ENCODE assay signal across 8 cellular contexts in genomic region chr11:76626921-76627391, GRCh38. TPM values are rescaled to one million over a fixed set of nuclear protein-coding genes. Genes with fewer than 3 reads are reported as not detected.
DNase-seq lines count a peak whose midpoint lies in the region; ATAC-seq and TF ChIP-seq lines count a peak whose summit lies in the region.

No MANE protein-coding gene starts in this region.

- no peaks in the 10 kb centered on the region for H3K27me3 Mint-ChIP-seq in activated T-cell treated with anti-CD3 and anti-CD28 coated beads, Interleukin-2, amount 50 U/mL, for 24 hours

- no peaks in the 10 kb centered on the region for H3K27me3 ChIP-seq in gastroesophageal sphincter

- TF ChIP-seq EP300 in gastroesophageal sphincter (IDR thresholded peaks at IDR 0.05) = no peak

- WGBS in gastroesophageal sphincter (ENCODE audit: low coverage in 1 of 2), 2 donors = 61% methylated on average over 4 of the region's 6 CpGs; no CpG with 5 or more reads in 1 of the 2 donors

- H3K27ac Mint-ChIP-seq in activated T-cell treated with anti-CD3 and anti-CD28 coated beads, Interleukin-2, amount 50 U/mL, for 24 hours = peak overlapping the region; percentile 83

- peaks cover 11% of the 10 kb centered on the region for H3K9me3 Mint-ChIP-seq in activated T-cell treated with anti-CD3 and anti-CD28 coated beads, Interleukin-2, amount 50 U/mL, for 24 hours

- TF ChIP-seq CTCF in GM12864 (IDR thresholded peaks at IDR 0.05; ENCODE audit: low read depth, low read length, missing control alignments) = no peak
- no peak for TF ChIP-seq CTCF in gastroesophageal sphincter (IDR thresholded peaks at IDR 0.05)

- H3K36me3 Mint-ChIP-seq in activated T-cell treated with anti-CD3 and anti-CD28 coated beads, Interleukin-2, amount 50 U/mL, for 24 hours (ENCODE audit: low read depth) = no peaks in the 10 kb centered on the region

- peaks cover 0 to 16% (median 0%) of the 10 kb centered on the region in 3 donors for H3K9me3 ChIP-seq in gastroesophageal sphincter

- H3K4me1 Mint-ChIP-seq in activated T-cell treated with anti-CD3 and anti-CD28 coated beads, Interleukin-2, amount 50 U/mL, for 24 hours (ENCODE audit: low read depth) = peaks cover 44% of the 10 kb centered on the region

- DNase-seq in GM12864 (ENCODE audit: low read depth) (peak; percentile 80), HT1080 (ENCODE audit: low read depth) (peak; percentile 73), NCI-H82 treated with DMSO at 0.1 percent for 48 hours (lab: John Stamatoyannopoulos, UW; ENCODE audit: unreplicated experiment) (no peak), cortex of kidney (lab: John Stamatoyannopoulos, UW) (no peak)
- DNase-seq in activated T-cell treated with anti-CD3 and anti-CD28 coated beads, Interleukin-2, amount 50 U/mL, for 24 hours = peak; percentile 58
- peak; percentile 37 to 41 for DNase-seq in stimulated activated CD4-positive, alpha-beta T cell treated with anti-CD3 and anti-CD28 coated beads, Interleukin-2, amount 100 ng/mL, for 48 hours

- H3K27ac ChIP-seq in gastroesophageal sphincter = no peak overlapping the region

- H3K4me3 ChIP-seq in GM12864 (ENCODE audit: low read depth, low read length) = no peak overlapping the region
- H3K4me3 ChIP-seq in gastroesophageal sphincter = no peak overlapping the region

- no peak overlapping the region for H3K4me3 Mint-ChIP-seq in activated T-cell treated with anti-CD3 and anti-CD28 coated beads, Interleukin-2, amount 50 U/mL, for 24 hours

- peaks cover 0 to 23% (median 5%) of the 10 kb centered on the region in 3 donors for H3K4me1 ChIP-seq in gastroesophageal sphincter

- peak; percentile 70 for ATAC-seq in GM21515 (IDR thresholded peaks at IDR 0.05; ENCODE audit: unreplicated experiment)
- ATAC-seq in gastroesophageal sphincter = no peak

- H3K36me3 ChIP-seq in gastroesophageal sphincter = no peaks in the 10 kb centered on the region

- no peak for TF ChIP-seq POLR2A in gastroesophageal sphincter (IDR thresholded peaks at IDR 0.05)

RNA-seq across cellular contexts. Expression of gene LRRC32, which starts 43.6 kb away (rescaled TPM):
- total RNA-seq in HT1080 (2014; rRNA removed; shearing (Covaris generic)) = 0.06 and 0.17 TPM in 2 replicates
- polyA plus RNA-seq in HT1080 (2015; cell fraction: cytosol; rRNA removed) = 0.03 TPM in 2 replicates
- 0.06 and 0.14 TPM in 2 replicates for polyA plus RNA-seq in HT1080 (2015; cell fraction: nucleus; rRNA removed)
- 10 to 100 TPM; 22.7 to 37.6 (median 31.1) TPM for total RNA-seq in gastroesophageal sphincter

Comparison
In these comparisons a context has a peak if more than half of its experiments do, and no peak if none do; other contexts are left out.
1. DNase-seq: peak in GM12864 (single experiment), HT1080 (single experiment), activated T-cell treated with anti-CD3 and anti-CD28 coated beads, Interleukin-2, amount 50 U/mL, for 24 hours (single experiment) and stimulated activated CD4-positive, alpha-beta T cell treated with anti-CD3 and anti-CD28 coated beads, Interleukin-2, amount 100 ng/mL, for 48 hours (2 of 2); none in NCI-H82 treated with DMSO at 0.1 percent for 48 hours (single experiment) and cortex of kidney (single experiment).
2. RNA of gene LRRC32, which starts 43.6 kb away (total RNA-seq): 22.7 to 37.6 TPM in gastroesophageal sphincter; 0.06 to 0.17 TPM in HT1080; every median in the first group is over 10 times any median in the second.